ENCODE assay signal across 8 cellular contexts in genomic region chr20:50778994-50779393, GRCh38. TPM values are rescaled to one million over a fixed set of nuclear protein-coding genes. Genes with fewer than 3 reads are reported as not detected.
A peak's percentile ranks its signal among the peaks of the same experiment; 100 is the strongest.
DNase-seq lines count a peak whose midpoint lies in the region; ATAC-seq, FAIRE-seq and TF ChIP-seq lines count a peak whose summit lies in the region.
"Not testable (repeated sequence)": the region's sequence is repeated elsewhere in the genome, so short reads cannot be mapped to it uniquely, and the experiment has no call there.

No MANE protein-coding gene starts in this region.

- CTCF ChIA-PET in A673 (lab: Charles Lee) = interaction anchor here (0.8 to 2.2 kb wide), 2 partner anchors 9 to 16 kb away, joined by 4 to 8 read pairs; partner anchors contain the start of gene BCAS4
- CTCF ChIA-PET in HepG2 (lab: Yijun Ruan, JAX; ENCODE audit: low intra/inter-chr PET ratio, low total read pairs) = not testable (repeated sequence)

- BruUV-seq in A673 (replicated peaks; lab: Mats Ljungman, UMichigan); HepG2 (replicated peaks; lab: Mats Ljungman, UMichigan): not testable (repeated sequence)

- not testable (repeated sequence) for ATAC-seq in RWPE2 (ENCODE audit: low read depth); HepG2; lower lobe of right lung

- not testable (repeated sequence) for H3K36me3 ChIP-seq in A673 (ENCODE audit: insufficient read depth, low read length, poor library complexity, severe bottlenecking); RWPE2 (ENCODE audit: low read depth); SK-N-MC (ENCODE audit: insufficient read depth, low read length); kidney (ENCODE audit: control insufficient read depth in 1 of 2, insufficient read depth in 2 of 2, low read length in 2 of 2); HepG2 (replicated peaks in 1 of 2; ENCODE audit: control insufficient read depth in 1 of 2, insufficient read depth in 2 of 2, low read length in 2 of 2); lower lobe of right lung; sigmoid colon; spleen

- TF ChIP-seq CTCF in A673 (conservative IDR thresholded peaks at IDR 0.05; ENCODE audit: low read depth, low read length); RWPE2 (IDR thresholded peaks at IDR 0.05; ENCODE audit: poor library complexity, severe bottlenecking); kidney (IDR thresholded peaks at IDR 0.05; ENCODE audit: borderline replicate concordance, extremely low read depth, insufficient read depth); HepG2 (CRISPR knock-in tag; IDR thresholded peaks at IDR 0.05); lower lobe of right lung (IDR thresholded peaks at IDR 0.05); sigmoid colon (IDR thresholded peaks at IDR 0.05); spleen (IDR thresholded peaks at IDR 0.05 in 8 of 11, conservative IDR thresholded peaks at IDR 0.05 in 3 of 11): not testable (repeated sequence)

- DNase-seq in A673 (ENCODE audit: low spot score); SK-N-MC (ENCODE audit: low read depth, low spot score); HepG2 (ENCODE audit: low spot score): not testable (repeated sequence)
- DNase-seq in RWPE2 (ENCODE audit: low spot score) = peak; percentile 58
- DNase-seq in kidney = peak; percentile 33
- peak; percentile 10 for DNase-seq in lower lobe of right lung
- peak; percentile 8 for DNase-seq in sigmoid colon
- peak; percentile 36 for DNase-seq in spleen

- peak overlapping the region; percentile 74 for H3K27ac ChIP-seq in A673 (ENCODE audit: low read depth, low read length, poor library complexity, severe bottlenecking)
- H3K27ac ChIP-seq in RWPE2 (ENCODE audit: poor library complexity, severe bottlenecking); kidney (ENCODE audit: low read depth in 2 of 2, low read length in 2 of 2); HepG2 (ENCODE audit: extremely low read length, insufficient read depth, low read length); lower lobe of right lung; sigmoid colon; spleen: not testable (repeated sequence)
- H3K27ac ChIP-seq in SK-N-MC = peak overlapping the region; percentile 91

- not testable (repeated sequence) for H2AFZ ChIP-seq in HepG2 (ENCODE audit: low read length)

- not testable (repeated sequence) for TF ChIP-seq EP300 in HepG2 (IDR thresholded peaks at IDR 0.05; ENCODE audit: low read depth in 2 of 2, low read length in 2 of 2); HepG2 (CRISPR knock-in tag; IDR thresholded peaks at IDR 0.05; ENCODE audit: borderline replicate concordance); sigmoid colon (IDR thresholded peaks at IDR 0.05)

- not testable (repeated sequence) for H3K9ac ChIP-seq in SK-N-MC (ENCODE audit: insufficient read length); kidney (ENCODE audit: low read length in 2 of 2); HepG2 (ENCODE audit: insufficient read depth, low read depth, low read length)

- H3K9me3 ChIP-seq in A673 (ENCODE audit: low read depth, low read length, poor library complexity, severe bottlenecking); RWPE2 (ENCODE audit: severe bottlenecking); SK-N-MC (ENCODE audit: low read depth, low read length); kidney (ENCODE audit: control insufficient read depth in 1 of 2, low read length in 2 of 2); HepG2 (ENCODE audit: low read length); lower lobe of right lung; sigmoid colon; spleen: not testable (repeated sequence)

- in situ Hi-C loops in HepG2 (cut with HindIII; ENCODE audit: extremely low pct_ligation_motif_present, low pct_unique_long_range_greater_than_20kb) = loop anchor here (25.0 kb wide), 1 partner anchor 533 kb away; no protein-coding TSS in a partner anchor

- not testable (repeated sequence) for FAIRE-seq in kidney (lab: Jason Lieb, UNC); HepG2 (lab: Jason Lieb, UNC)

- H3K4me3 ChIP-seq in A673 (ENCODE audit: low read depth, low read length, poor library complexity, severe bottlenecking); RWPE2 (ENCODE audit: severe bottlenecking); SK-N-MC; kidney (ENCODE audit: low read length in 2 of 2); HepG2 (replicated peaks in 1 of 3; ENCODE audit: insufficient read depth in 1 of 3, low read depth in 2 of 3, low read length in 3 of 3); lower lobe of right lung; sigmoid colon; spleen: not testable (repeated sequence)

- not testable (repeated sequence) for H3K27me3 ChIP-seq in A673 (replicated peaks; ENCODE audit: insufficient read depth, low read depth, low read length, poor library complexity); RWPE2 (ENCODE audit: insufficient read depth, poor library complexity, severe bottlenecking); HepG2 (ENCODE audit: control insufficient read depth in 1 of 2, insufficient read depth in 2 of 2, low read length in 2 of 2); lower lobe of right lung (ENCODE audit: low read depth); sigmoid colon; spleen (replicated peaks in 1 of 7)

- not testable (repeated sequence) for TF ChIP-seq RAD21 in HepG2 (CRISPR knock-in tag; IDR thresholded peaks at IDR 0.05)

- not testable (repeated sequence) for H3K4me2 ChIP-seq in HepG2 (ENCODE audit: low read depth, low read length)

- H4K20me1 ChIP-seq in HepG2 (ENCODE audit: insufficient read depth, low read length) = not testable (repeated sequence)

- not testable (repeated sequence) for TF ChIP-seq POLR2A in HepG2 (IDR thresholded peaks at IDR 0.05; ENCODE audit: insufficient read depth in 1 of 2, low read depth in 2 of 2, low read length in 2 of 2); sigmoid colon (IDR thresholded peaks at IDR 0.05); spleen (IDR thresholded peaks at IDR 0.05)

- 71% methylated on average over 8 of the region's 8 CpGs for WGBS in HepG2 (ENCODE audit: low lambda C conversion rate)
- WGBS in sigmoid colon, 2 donors = 94 to 95% methylated on average over 8 of the region's 8 CpGs
- 85 to 94% (median 94%) methylated on average over 8 of the region's 8 CpGs for WGBS in spleen, 5 donors

- H3K79me2 ChIP-seq in HepG2 (ENCODE audit: insufficient read depth, low read length) = not testable (repeated sequence)

- POLR2A ChIA-PET in A673 (lab: Charles Lee; ENCODE audit: low non-redundant PET) = interaction anchor here (0.6 to 0.7 kb wide), 2 partner anchors 8 to 12 kb away, joined by 3 to 5 read pairs; no protein-coding TSS in a partner anchor
- POLR2A ChIA-PET in HepG2 (lab: Yijun Ruan, JAX) = interaction anchor here (1.2 kb wide), 1 partner anchor 9 kb away, joined by 4 read pairs; no protein-coding TSS in a partner anchor

- intact Hi-C loops in A673 (cut with micrococcal nuclease; ENCODE audit: unreplicated experiment) = loop anchor here (5.0 kb wide), 1 partner anchor 327 kb away; no protein-coding TSS in a partner anchor
- intact Hi-C loops in kidney (cut with DNase I); HepG2 (cut with micrococcal nuclease; ENCODE audit: unreplicated experiment); lower lobe of right lung (cut with DNase I); sigmoid colon (cut with DNase I); spleen (cut with DNase I; ENCODE audit: low total_unique reads): not testable (repeated sequence)

- H3K4me1 ChIP-seq in A673 (ENCODE audit: insufficient read depth, low read length, poor library complexity, severe bottlenecking) = peaks cover 46% of the 10 kb centered on the region
- H3K4me1 ChIP-seq in RWPE2 (ENCODE audit: insufficient read depth, poor library complexity, severe bottlenecking); kidney (ENCODE audit: control insufficient read depth in 1 of 2, insufficient read depth in 1 of 2, low read depth in 1 of 2, low read length in 2 of 2); HepG2 (ENCODE audit: insufficient read depth, low read length); lower lobe of right lung; sigmoid colon; spleen: not testable (repeated sequence)

RNA-seq across cellular contexts. Expression of gene BCAS4, which starts 15.9 kb away (rescaled TPM):
- 28.4 and 35.2 TPM in 2 replicates for total RNA-seq in A673 (2021)
- total RNA-seq in kidney = 10.6 TPM
- polyA plus RNA-seq in kidney (ENCODE audit: insufficient read depth, low read depth, low replicate concordance) = 17.1 TPM
- 5.9 and 7.2 TPM in 2 replicates for total RNA-seq in HepG2 (2016; rRNA removed; fragmentation: Illumina TruSeq; extraction: Trizol)
- total RNA-seq in HepG2 (2016; cell fraction: cytosol; rRNA removed; fragmentation: Illumina TruSeq; extraction: Trizol; ENCODE audit: low read depth) = 3.6 and 4.1 TPM in 2 replicates
- 7.0 and 8.2 TPM in 2 replicates for total RNA-seq in HepG2 (2016; cell fraction: insoluble cytoplasmic fraction; rRNA removed; fragmentation: Illumina TruSeq; extraction: Trizol)
- 6.0 and 7.8 TPM in 2 replicates for total RNA-seq in HepG2 (2016; cell fraction: membrane; rRNA removed; fragmentation: Illumina TruSeq; extraction: Trizol)
- total RNA-seq in HepG2 (2016; cell fraction: nucleus; rRNA removed; fragmentation: Illumina TruSeq; extraction: Trizol) = 3.0 and 4.1 TPM in 2 replicates
- 7.9 and 8.0 TPM in 2 replicates for polyA plus RNA-seq in HepG2 (2011; rRNA removed)
- 6.7 and 10.5 TPM in 2 replicates for polyA plus RNA-seq in HepG2 (2011; cell fraction: cytosol; rRNA removed)
- polyA plus RNA-seq in HepG2 (2011; cell fraction: nucleus; rRNA removed) = 4.6 and 7.3 TPM in 2 replicates
- 3.8 and 5.2 TPM in 2 replicates for polyA plus RNA-seq in HepG2 (2012)
- 6.8 and 7.0 TPM in 2 replicates for polyA plus RNA-seq in HepG2 (2016; cell fraction: cytosol; fragmentation: Illumina TruSeq; extraction: Trizol; ENCODE audit: low read depth)
- 6.9 and 7.1 TPM in 2 replicates for polyA plus RNA-seq in HepG2 (2016; cell fraction: insoluble cytoplasmic fraction; fragmentation: Illumina TruSeq; extraction: Trizol; ENCODE audit: low read depth)
- 5.1 and 6.4 TPM in 2 replicates for polyA plus RNA-seq in HepG2 (2016; cell fraction: membrane; fragmentation: Illumina TruSeq; extraction: Trizol; ENCODE audit: low read depth)
- 3.6 and 6.6 TPM in 2 replicates for polyA plus RNA-seq in HepG2 (2016; cell fraction: nucleus; fragmentation: Illumina TruSeq; extraction: Trizol; ENCODE audit: insufficient read depth, low read depth)
- polyA minus RNA-seq in HepG2 (2011; rRNA and poly(A)+ RNA removed; ENCODE audit: low replicate concordance) = 0.07 and 10.0 TPM in 2 replicates
- polyA minus RNA-seq in HepG2 (2011; cell fraction: cytosol; rRNA and poly(A)+ RNA removed) = 2.9 and 4.1 TPM in 2 replicates
- polyA minus RNA-seq in HepG2 (2011; cell fraction: nucleus; rRNA and poly(A)+ RNA removed) = 2.9 and 4.1 TPM in 2 replicates
- total RNA-seq in lower lobe of right lung = 3.9 TPM
- 1 to 10 TPM; 2.1 to 5.3 (median 4.4) TPM for total RNA-seq in sigmoid colon
- 10 to 100 TPM in 1 of 3 donors, under 1 TPM in 2; 0.46 to 10.1 (median 0.60) TPM for polyA plus RNA-seq in sigmoid colon
- 10 to 100 TPM; 11.8 to 20.9 (median 19.2) TPM for total RNA-seq in spleen
- 10 to 100 TPM; 24.5 to 33.3 (median 29.7) TPM for polyA plus RNA-seq in spleen

RNA-seq across cellular contexts. Expression of gene PARD6B, which starts 47.6 kb away (rescaled TPM):
- total RNA-seq in A673 (2021) = 24.7 and 28.1 TPM in 2 replicates
- 72.0 TPM for total RNA-seq in kidney
- 9.2 TPM for polyA plus RNA-seq in kidney (ENCODE audit: insufficient read depth, low read depth, low replicate concordance)
- 22.2 and 26.6 TPM in 2 replicates for total RNA-seq in HepG2 (2016; rRNA removed; fragmentation: Illumina TruSeq; extraction: Trizol)
- total RNA-seq in HepG2 (2016; cell fraction: cytosol; rRNA removed; fragmentation: Illumina TruSeq; extraction: Trizol; ENCODE audit: low read depth) = 1.9 TPM in 2 replicates
- total RNA-seq in HepG2 (2016; cell fraction: insoluble cytoplasmic fraction; rRNA removed; fragmentation: Illumina TruSeq; extraction: Trizol) = 21.4 and 26.1 TPM in 2 replicates
- total RNA-seq in HepG2 (2016; cell fraction: membrane; rRNA removed; fragmentation: Illumina TruSeq; extraction: Trizol) = 10.5 and 11.8 TPM in 2 replicates
- total RNA-seq in HepG2 (2016; cell fraction: nucleus; rRNA removed; fragmentation: Illumina TruSeq; extraction: Trizol) = 12.5 and 14.9 TPM in 2 replicates
- polyA plus RNA-seq in HepG2 (2011; rRNA removed) = 6.0 and 6.9 TPM in 2 replicates
- 2.8 and 4.1 TPM in 2 replicates for polyA plus RNA-seq in HepG2 (2011; cell fraction: cytosol; rRNA removed)
- polyA plus RNA-seq in HepG2 (2011; cell fraction: nucleus; rRNA removed) = 2.6 and 3.1 TPM in 2 replicates
- polyA plus RNA-seq in HepG2 (2012) = 4.6 and 4.9 TPM in 2 replicates
- polyA plus RNA-seq in HepG2 (2016; cell fraction: cytosol; fragmentation: Illumina TruSeq; extraction: Trizol; ENCODE audit: low read depth) = 0.35 and 0.57 TPM in 2 replicates
- 8.8 and 9.1 TPM in 2 replicates for polyA plus RNA-seq in HepG2 (2016; cell fraction: insoluble cytoplasmic fraction; fragmentation: Illumina TruSeq; extraction: Trizol; ENCODE audit: low read depth)
- polyA plus RNA-seq in HepG2 (2016; cell fraction: membrane; fragmentation: Illumina TruSeq; extraction: Trizol; ENCODE audit: low read depth) = 2.6 and 2.7 TPM in 2 replicates
- polyA plus RNA-seq in HepG2 (2016; cell fraction: nucleus; fragmentation: Illumina TruSeq; extraction: Trizol; ENCODE audit: insufficient read depth, low read depth) = 13.0 and 13.3 TPM in 2 replicates
- 3.1 and 8.3 TPM in 2 replicates for polyA minus RNA-seq in HepG2 (2011; rRNA and poly(A)+ RNA removed; ENCODE audit: low replicate concordance)
- 22.0 and 24.4 TPM in 2 replicates for polyA minus RNA-seq in HepG2 (2011; cell fraction: cytosol; rRNA and poly(A)+ RNA removed)
- polyA minus RNA-seq in HepG2 (2011; cell fraction: nucleus; rRNA and poly(A)+ RNA removed) = 10.6 and 14.4 TPM in 2 replicates
- 32.5 TPM for total RNA-seq in lower lobe of right lung
- 1 to 10 TPM in 2 of 4 donors, under 1 TPM in 2; 0.83 to 1.8 (median 1.2) TPM for total RNA-seq in sigmoid colon
- 1 to 10 TPM; 2.4 to 5.1 (median 3.0) TPM for polyA plus RNA-seq in sigmoid colon
- 1 to 10 TPM; 3.5 to 7.5 (median 5.0) TPM for total RNA-seq in spleen
- polyA plus RNA-seq in spleen = 1 to 10 TPM in 2 of 3 donors, under 1 TPM in 1; 0.97 to 1.1 (median 1.0) TPM
